ENCODE assay signal across 1 cellular context in the genomic region with DNA sequence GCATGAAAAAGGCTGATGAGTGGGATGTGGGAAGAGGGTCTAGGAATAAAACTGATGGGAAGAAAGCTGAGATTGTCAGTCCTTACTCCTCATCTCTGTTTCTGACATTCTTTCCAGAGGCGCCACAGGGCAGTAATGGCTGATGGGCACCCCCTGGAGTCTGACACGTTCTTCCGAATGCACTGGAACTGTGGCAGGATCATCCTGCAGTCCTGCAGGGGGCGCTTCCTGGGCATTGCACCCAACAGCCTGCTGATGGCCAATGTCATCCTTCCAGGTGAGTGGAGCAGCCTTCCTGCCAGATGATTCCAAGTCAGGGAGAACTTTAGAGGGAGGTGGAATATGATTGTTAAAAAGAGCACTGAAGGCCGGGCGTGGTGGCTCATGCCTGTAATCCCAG.
TF ChIP-seq lines count a peak whose summit lies in the region.

No MANE protein-coding gene starts in this region.

TF ChIP-seq in IMR-90, 13 proteins besides CTCF, POLR2A, EP300 and RAD21:
- peak; percentile 11; the same call in 1 of the 2 replicates for TF ChIP-seq SMC3 (IDR thresholded peaks at IDR 0.05; ENCODE audit: low read depth, low read length)
- TF ChIP-seq MAZ (IDR thresholded peaks at IDR 0.05; ENCODE audit: borderline replicate concordance, low read depth, low read length) = no peak
